Comparison of ENCODE assay signal across 13 cellular contexts in the genomic region with DNA sequence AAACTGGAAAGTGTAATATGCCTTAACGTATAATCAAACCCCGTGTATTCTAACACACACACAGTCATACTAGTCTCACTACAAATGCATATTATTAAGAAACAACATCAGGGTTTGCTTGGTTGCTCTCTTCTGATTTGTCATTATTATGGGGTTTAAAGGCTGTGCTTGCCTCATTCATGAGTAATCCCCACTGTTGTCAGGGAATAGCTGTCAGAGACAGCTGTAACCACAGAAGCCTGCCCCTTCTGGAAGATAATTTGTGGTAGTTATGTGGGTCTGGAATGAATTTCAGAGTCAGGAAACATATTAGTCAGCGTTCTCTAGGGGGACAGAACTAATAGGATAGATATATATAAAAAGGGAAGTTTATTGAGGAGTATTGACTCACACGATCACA.
DNase-seq lines count a peak whose midpoint lies in the region; ATAC-seq and TF ChIP-seq lines count a peak whose summit lies in the region.
"Had no signal": no experiment of that assay in that cellular context is flagged by ENCODE, and none has a peak within 500 bp of the region (broad histone marks: within the 10 kb centered on the region; RNA-seq: fewer than 3 reads in every experiment).

No MANE protein-coding gene starts in this region.

- TF ChIP-seq CTCF in brain (conservative IDR thresholded peaks at IDR 0.05) (no peak), left lung (IDR thresholded peaks at IDR 0.05) (no peak), Peyer's patch (IDR thresholded peaks at IDR 0.05) (no peak)

- peaks cover 50% of the 10 kb centered on the region for H3K4me1 Mint-ChIP-seq in brain
- H3K4me1 Mint-ChIP-seq: activated CD4-positive, alpha-beta memory T cell treated with anti-CD3 and anti-CD28 coated beads, Interleukin-2, amount 10 ng/mL, durations not matched to agents 7 days and 5 days had no signal

- H3K9me3 ChIP-seq in left lung (no peaks in the 10 kb centered on the region), Peyer's patch (no peaks in the 10 kb centered on the region)
- H3K9me3 ChIP-seq: spleen, testis had no signal

- TF ChIP-seq POLR2A in Peyer's patch (IDR thresholded peaks at IDR 0.05), result no peak

- H3K36me3 Mint-ChIP-seq in brain, result no peaks in the 10 kb centered on the region

- no peaks in the 10 kb centered on the region for H3K36me3 ChIP-seq in left lung
- no peaks in the 10 kb centered on the region for H3K36me3 ChIP-seq in Peyer's patch
- H3K36me3 ChIP-seq: BE2C, spleen had no signal

- peaks cover 0 to 64% (median 3%) of the 10 kb centered on the region in 5 experiments for H3K9me3 Mint-ChIP-seq in brain

- no peaks in the 10 kb centered on the region for H3K27me3 Mint-ChIP-seq in brain
- H3K27me3 Mint-ChIP-seq: activated CD4-positive, alpha-beta memory T cell treated with anti-CD3 and anti-CD28 coated beads, Interleukin-2, amount 10 ng/mL, durations not matched to agents 7 days and 5 days had no signal

- peak overlapping the region in 3 of 5 experiments; percentile 72 to 96 (median 85) for H3K27ac Mint-ChIP-seq in brain
- H3K27ac Mint-ChIP-seq: activated CD4-positive, alpha-beta memory T cell treated with anti-CD3 and anti-CD28 coated beads, Interleukin-2, amount 10 ng/mL, durations not matched to agents 7 days and 5 days had no signal

- H3K27me3 ChIP-seq in left lung, result no peaks in the 10 kb centered on the region
- no peaks in the 10 kb centered on the region for H3K27me3 ChIP-seq in Peyer's patch
- H3K27me3 ChIP-seq: BE2C, spleen, testis had no signal

- intact Hi-C loops in Right ventricle myocardium superior (cut with DNase I), result no loop called here
- intact Hi-C loops in cardiac septum (cut with DNase I), result no loop called here
- intact Hi-C loops in left lung (cut with DNase I), result no loop called here

- H3K4me1 ChIP-seq in left lung, result peaks cover 0 to 3% of the 10 kb centered on the region in 2 donors
- H3K4me1 ChIP-seq in Peyer's patch, result no peaks in the 10 kb centered on the region
- H3K4me1 ChIP-seq: BE2C, spleen, testis had no signal

- peak overlapping the region in 2 of 5 experiments; percentile 15 to 28 for H3K4me3 Mint-ChIP-seq in brain
- H3K4me3 Mint-ChIP-seq: activated CD4-positive, alpha-beta memory T cell treated with anti-CD3 and anti-CD28 coated beads, Interleukin-2, amount 10 ng/mL, durations not matched to agents 7 days and 5 days had no signal

- H3K27ac ChIP-seq in left lung (no peak overlapping the region), Peyer's patch (no peak overlapping the region)
- H3K27ac ChIP-seq: spleen, testis had no signal

- H3K4me3 ChIP-seq in left lung (no peak overlapping the region), Peyer's patch (no peak overlapping the region)
- H3K4me3 ChIP-seq: spleen, testis had no signal

- DNase-seq in Right ventricle myocardium superior, result no peak
- DNase-seq in cardiac septum (ENCODE audit: low spot score), result no peak
- DNase-seq in left lung, result no peak
- no peak for DNase-seq in SW 1271 (lab: John Stamatoyannopoulos, UW)
- DNase-seq in C1 segment of cervical spinal cord (lab: John Stamatoyannopoulos, UW), result no peak
- DNase-seq in NCI-H748 treated with DMSO at 0.1 percent for 48 hours (lab: John Stamatoyannopoulos, UW), result no peak
- DNase-seq in Peyer's patch, result no peak
- DNase-seq: activated CD4-positive, alpha-beta memory T cell treated with anti-CD3 and anti-CD28 coated beads, Interleukin-2, amount 10 ng/mL, durations not matched to agents 7 days and 5 days; BE2C; spleen; testis had no signal

- ATAC-seq in Right ventricle myocardium superior (ENCODE audit: poor library complexity) (peak; percentile 84), left lung (peak; percentile 79)
- ATAC-seq: HCT116 had no signal
